In the genomic region with DNA sequence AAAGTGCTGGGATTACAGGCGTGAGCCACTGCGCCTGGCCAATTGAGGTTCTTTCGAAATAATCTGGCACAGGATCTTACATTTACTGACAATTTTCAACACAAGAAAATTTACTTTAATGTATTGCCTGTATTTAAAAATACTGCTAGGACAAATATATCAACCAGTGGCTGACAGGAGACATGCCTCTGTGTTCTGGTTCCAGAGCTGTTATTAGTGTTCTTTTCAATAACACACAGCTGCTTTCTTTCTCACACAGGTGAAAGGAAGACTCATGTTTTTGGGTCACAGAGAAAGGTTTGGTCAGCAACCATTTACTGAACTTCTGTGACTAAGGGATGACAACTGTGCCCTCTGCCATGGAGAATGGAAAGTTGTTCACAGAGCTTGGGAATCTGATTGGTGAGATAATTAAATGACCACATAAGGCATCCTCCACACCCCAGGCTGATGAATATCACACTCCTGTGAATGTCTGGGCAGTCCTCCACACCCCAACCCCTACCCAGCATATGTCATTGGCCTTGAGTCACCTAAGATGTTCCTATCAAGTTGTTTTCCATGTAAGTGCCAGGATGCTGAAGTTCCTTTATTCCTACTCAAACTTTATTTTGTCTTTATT, we compare ENCODE assay signal across 30 cellular contexts.
DNase-seq lines count a peak whose midpoint lies in the region; ATAC-seq, FAIRE-seq and TF ChIP-seq lines count a peak whose summit lies in the region.
"Had no signal": no experiment of that assay in that cellular context is flagged by ENCODE, and none has a peak within 500 bp of the region (broad histone marks: within the 10 kb centered on the region; RNA-seq: fewer than 3 reads in every experiment).

No MANE protein-coding gene starts in this region.

- no peaks in the 10 kb centered on the region for H3K36me3 ChIP-seq in parathyroid adenoma (ENCODE audit: control insufficient read depth, insufficient read depth, low read length)

- no peaks in the 10 kb centered on the region for H3K9me3 Mint-ChIP-seq in activated T-helper 17 cell treated with anti-CD3 and anti-CD28 coated beads, Interleukin-2, amount 50 U/mL, for 72 hours
- H3K9me3 Mint-ChIP-seq in type B pancreatic cell: peaks cover 6% of the 10 kb centered on the region
- H3K9me3 Mint-ChIP-seq: CD4-positive, alpha-beta T cell had no signal

- peak; percentile 11 for ATAC-seq in activated T-helper 17 cell treated with anti-CD3 and anti-CD28 coated beads, Interleukin-2, amount 50 U/mL, for 72 hours (replicated peaks)
- ATAC-seq in esophagus mucosa: peak; percentile 77
- ATAC-seq in HG02642 (IDR thresholded peaks at IDR 0.05; ENCODE audit: poor library complexity, unreplicated experiment): no peak
- ATAC-seq: A549, GM12878, K562 had no signal

- no peak overlapping the region for H3K9ac ChIP-seq in parathyroid adenoma
- H3K9ac ChIP-seq: BLaER1 treated with 17β-estradiol and CSF1 and Interleukin-3, amounts not matched to agents 10 nM and 100 nM had no signal

- DNase-seq in GM12891 (ENCODE audit: insufficient read length, low spot score) (no peak), SIG-M5 treated with dmso at 0.1 percent for 504 hours (lab: John Stamatoyannopoulos, UW; ENCODE audit: unreplicated experiment) (no peak), amniotic stem cell (lab: John Stamatoyannopoulos, UW) (no peak), type B pancreatic cell (ENCODE audit: extremely low spot score, unreplicated experiment) (no peak)
- DNase-seq: AML-193; CD4-positive, alpha-beta T cell; EL; GDM1; MV-4-11; NCI-H1105; NCI-H1436 treated with DMSO at 0.1 percent for 48 hours; NCI-H187 treated with DMSO at 0.1 percent for 48 hours; NCI-H2171 treated with DMSO at 0.1 percent for 48 hours; NCI-H345; NCI-H524 treated with DMSO at 0.1 percent for 48 hours; NCI-H774; NK-92 treated with Interleukin-12 subunit alpha and Interleukin-12 subunit beta, amount 100 ng/mL, for 24 hours; Right ventricle myocardium superior; RPMI8226 had no signal

- peaks cover 84% of the 10 kb centered on the region for H3K79me2 ChIP-seq in parathyroid adenoma

- FAIRE-seq in GM12891 (lab: Jason Lieb, UNC): peak; percentile 56
- FAIRE-seq: A549, H54, HTR-8/SVneo, K562 had no signal

- H3K4me3 ChIP-seq in parathyroid adenoma (ENCODE audit: low read depth, low read length): no peak overlapping the region
- H3K4me3 ChIP-seq: A549; BLaER1 treated with 17β-estradiol and CSF1 and Interleukin-3, amounts not matched to agents 10 nM and 100 nM; GM12878; K562; PC-9 had no signal

- peaks cover 39% of the 10 kb centered on the region for H3K27me3 Mint-ChIP-seq in activated T-helper 17 cell treated with anti-CD3 and anti-CD28 coated beads, Interleukin-2, amount 50 U/mL, for 72 hours
- no peaks in the 10 kb centered on the region for H3K27me3 Mint-ChIP-seq in type B pancreatic cell

- H3K27me3 ChIP-seq in parathyroid adenoma (ENCODE audit: control insufficient read depth, insufficient read depth, low read length): no peaks in the 10 kb centered on the region
- H3K27me3 ChIP-seq: BLaER1 treated with 17β-estradiol and CSF1 and Interleukin-3, amounts not matched to agents 10 nM and 100 nM had no signal

- H2AFZ ChIP-seq in parathyroid adenoma: no peak overlapping the region
- H2AFZ ChIP-seq: PC-9 had no signal

- H3K9me3 ChIP-seq in parathyroid adenoma (ENCODE audit: control insufficient read depth, low read length): no peaks in the 10 kb centered on the region
- H3K9me3 ChIP-seq: A549 had no signal

- peaks cover 51% of the 10 kb centered on the region for H3K4me1 ChIP-seq in parathyroid adenoma
- H3K4me1 ChIP-seq: A549 had no signal

- no peak for TF ChIP-seq CTCF in parathyroid adenoma (IDR thresholded peaks at IDR 0.05)
- TF ChIP-seq CTCF in type B pancreatic cell (conservative IDR thresholded peaks at IDR 0.05): no peak

- H3K4me3 Mint-ChIP-seq in activated T-helper 17 cell treated with anti-CD3 and anti-CD28 coated beads, Interleukin-2, amount 50 U/mL, for 72 hours: no peak overlapping the region
- no peak overlapping the region for H3K4me3 Mint-ChIP-seq in type B pancreatic cell
- H3K4me3 Mint-ChIP-seq: CD4-positive, alpha-beta T cell had no signal

- H3K4me1 Mint-ChIP-seq in activated T-helper 17 cell treated with anti-CD3 and anti-CD28 coated beads, Interleukin-2, amount 50 U/mL, for 72 hours: peaks cover 6% of the 10 kb centered on the region
- peaks cover 5% of the 10 kb centered on the region for H3K4me1 Mint-ChIP-seq in type B pancreatic cell (ENCODE audit: unreplicated experiment)

- peak overlapping the region; percentile 94 for H3K27ac ChIP-seq in parathyroid adenoma
- H3K27ac ChIP-seq: A549; BLaER1 treated with 17β-estradiol and CSF1 and Interleukin-3, amounts not matched to agents 10 nM and 100 nM; PC-9 had no signal

- no peak overlapping the region for H3K27ac Mint-ChIP-seq in activated T-helper 17 cell treated with anti-CD3 and anti-CD28 coated beads, Interleukin-2, amount 50 U/mL, for 72 hours
- H3K27ac Mint-ChIP-seq in type B pancreatic cell: no peak overlapping the region
- H3K27ac Mint-ChIP-seq: CD4-positive, alpha-beta T cell had no signal

- no peak for TF ChIP-seq POLR2A in GM12891 (IDR thresholded peaks at IDR 0.05; ENCODE audit: low read depth, low read length)

- no peaks in the 10 kb centered on the region for H3K36me3 Mint-ChIP-seq in activated T-helper 17 cell treated with anti-CD3 and anti-CD28 coated beads, Interleukin-2, amount 50 U/mL, for 72 hours (ENCODE audit: low read depth)
- H3K36me3 Mint-ChIP-seq in type B pancreatic cell: peaks cover 26% of the 10 kb centered on the region

- peak overlapping the region; percentile 14 for H3K4me2 ChIP-seq in parathyroid adenoma (ENCODE audit: low read length)
- H3K4me2 ChIP-seq: A549; BLaER1 treated with 17β-estradiol and CSF1 and Interleukin-3, amounts not matched to agents 10 nM and 100 nM; PC-9 had no signal

TF ChIP-seq in GM12891, 5 proteins besides CTCF, POLR2A, EP300 and RAD21:
- TF ChIP-seq SPI1 (IDR thresholded peaks at IDR 0.05; ENCODE audit: low read depth, low read length) (no peak), PAX5 (IDR thresholded peaks at IDR 0.05; ENCODE audit: insufficient read depth, low read length, severe bottlenecking) (no peak), POU2F2 (IDR thresholded peaks at IDR 0.05; ENCODE audit: low read depth, low read length) (no peak), TAF1 (IDR thresholded peaks at IDR 0.05; ENCODE audit: low read depth, low read length) (no peak), POLR2AphosphoS5 (IDR thresholded peaks at IDR 0.05; ENCODE audit: low read depth, low read length) (no peak)
